25 cellular contexts compared by ENCODE assay signal in genomic region chr16:50519001-50519400, GRCh38.
"Had no signal": no experiment of that assay in that cellular context is flagged by ENCODE, and none has a peak within 500 bp of the region (broad histone marks: within the 10 kb centered on the region; RNA-seq: fewer than 3 reads in every experiment).

No MANE protein-coding gene starts in this region.

- DNase-seq: activated CD4-positive, alpha-beta memory T cell treated with anti-CD3 and anti-CD28 coated beads, Interleukin-2, amount 10 ng/mL, durations not matched to agents 7 days and 5 days; activated CD4-positive, alpha-beta T cell treated with anti-CD3 and anti-CD28 coated beads, Interleukin-2, amount 10 ng/mL, durations not matched to agents 7 days and 5 days; activated CD4-positive, CD25-positive, alpha-beta regulatory T cell; activated CD8-positive, alpha-beta memory T cell treated with anti-CD3 and anti-CD28 coated beads, Interleukin-2, amount 50 U/mL, for 48 hours; activated naive CD4-positive, alpha-beta T cell treated with anti-CD3 and anti-CD28 coated beads, Interleukin-2, amount 50 U/mL, for 16 hours; activated naive CD8-positive, alpha-beta T cell treated with anti-CD3 and anti-CD28 coated beads, Interleukin-2, amount 10 ng/mL, durations not matched to agents 7 days and 5 days; activated T-cell treated with anti-CD3 and anti-CD28 coated beads, Interleukin-2, amount 50 U/mL, for 1 hour; anterior cingulate cortex; caudate nucleus; MG63; MV-4-11; NCI-H1092 treated with DMSO at 0.1 percent for 48 hours; NCI-H1417 treated with DMSO at 0.1 percent for 48 hours; NCI-H1694 treated with DMSO at 0.1 percent for 48 hours; NCI-H2081; NCI-H446; NCI-H524; Peyer's patch; Right ventricle myocardium superior; SW 1271 had no signal

- H3K9me3 ChIP-seq: MG63, SJSA1 had no signal

- H3K4me3 ChIP-seq: adrenal gland, MG63, Peyer's patch, SJSA1 had no signal

- H3K36me3 ChIP-seq: adrenal gland, MG63, Peyer's patch, SJSA1 had no signal

- H3K27ac Mint-ChIP-seq: activated CD4-positive, alpha-beta memory T cell treated with anti-CD3 and anti-CD28 coated beads, Interleukin-2, amount 10 ng/mL, durations not matched to agents 7 days and 5 days; activated CD4-positive, alpha-beta T cell treated with anti-CD3 and anti-CD28 coated beads, Interleukin-2, amount 10 ng/mL, durations not matched to agents 7 days and 5 days; activated naive CD8-positive, alpha-beta T cell treated with anti-CD3 and anti-CD28 coated beads, Interleukin-2, amount 10 ng/mL, durations not matched to agents 7 days and 5 days; T-helper 1 cell treated with Interleukin-12 subunit alpha and Interleukin-12 subunit beta and Interleukin-4 antibody, amounts not matched to agents 30 μg/mL and 1 μg/mL, for 36 hours had no signal

- H3K27me3 ChIP-seq: adrenal gland, MG63, Peyer's patch, SJSA1 had no signal

- H3K4me1 Mint-ChIP-seq: activated CD4-positive, alpha-beta memory T cell treated with anti-CD3 and anti-CD28 coated beads, Interleukin-2, amount 10 ng/mL, durations not matched to agents 7 days and 5 days; activated CD4-positive, alpha-beta T cell treated with anti-CD3 and anti-CD28 coated beads, Interleukin-2, amount 10 ng/mL, durations not matched to agents 7 days and 5 days; activated naive CD8-positive, alpha-beta T cell treated with anti-CD3 and anti-CD28 coated beads, Interleukin-2, amount 10 ng/mL, durations not matched to agents 7 days and 5 days had no signal

- H3K4me1 ChIP-seq: adrenal gland, Peyer's patch, SJSA1 had no signal

- H3K4me3 Mint-ChIP-seq: activated CD4-positive, alpha-beta memory T cell treated with anti-CD3 and anti-CD28 coated beads, Interleukin-2, amount 10 ng/mL, durations not matched to agents 7 days and 5 days; activated CD4-positive, alpha-beta T cell treated with anti-CD3 and anti-CD28 coated beads, Interleukin-2, amount 10 ng/mL, durations not matched to agents 7 days and 5 days; activated naive CD8-positive, alpha-beta T cell treated with anti-CD3 and anti-CD28 coated beads, Interleukin-2, amount 10 ng/mL, durations not matched to agents 7 days and 5 days; T-helper 1 cell treated with Interleukin-12 subunit alpha and Interleukin-12 subunit beta and Interleukin-4 antibody, amounts not matched to agents 30 μg/mL and 1 μg/mL, for 36 hours had no signal

- H3K27ac ChIP-seq: adrenal gland, Peyer's patch, RWPE1, SJSA1, VCaP had no signal
